In the genomic region with DNA sequence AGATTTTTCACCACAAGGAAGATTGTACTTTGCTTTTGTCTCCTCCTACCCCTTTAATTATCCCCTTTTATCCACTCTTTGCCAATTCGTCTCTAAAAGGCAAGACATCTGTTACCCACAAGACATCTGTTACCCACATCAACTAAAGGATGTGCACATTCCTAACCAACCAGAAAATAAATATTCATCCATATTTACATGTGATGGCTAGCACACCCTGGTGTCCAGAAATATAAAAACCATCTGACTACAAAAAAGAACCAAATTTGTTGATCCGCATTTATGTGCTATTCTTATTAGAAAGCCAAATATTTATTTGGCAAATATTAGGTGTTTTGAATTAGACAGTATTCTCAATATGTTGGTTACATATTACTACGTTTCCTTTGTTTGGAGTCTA, we compare ENCODE assay signal across 8 cellular contexts. TPM values are rescaled to one million over a fixed set of nuclear protein-coding genes. Genes with fewer than 3 reads are reported as not detected.
DNase-seq lines count a peak whose midpoint lies in the region; ATAC-seq and TF ChIP-seq lines count a peak whose summit lies in the region.

No MANE protein-coding gene starts in this region.

- H3K27ac Mint-ChIP-seq in CD4-positive, alpha-beta T cell, result no peak overlapping the region
- H3K27ac Mint-ChIP-seq in memory B cell, result no peak overlapping the region

- no peak overlapping the region for H3K9ac ChIP-seq in KMS-11

- POLR2A ChIA-PET in CD4-positive, alpha-beta T cell (lab: Charles Lee), result no interaction called here

- CTCF ChIA-PET in CD4-positive, alpha-beta T cell (lab: Charles Lee), result interaction anchor here (1.1 to 1.2 kb wide), 2 partner anchors 265 to 290 kb away, joined by 3 to 5 read pairs; no protein-coding TSS in a partner anchor

- no peak overlapping the region for H3K4me3 Mint-ChIP-seq in CD4-positive, alpha-beta T cell
- H3K4me3 Mint-ChIP-seq in memory B cell, result no peak overlapping the region
- no peak overlapping the region for H3K4me3 Mint-ChIP-seq in activated T-cell treated with anti-CD3 and anti-CD28 coated beads, Interleukin-2, amount 50 U/mL, for 4 hours

- H3K36me3 ChIP-seq in KMS-11 (ENCODE audit: insufficient read depth), result no peaks in the 10 kb centered on the region

- no peaks in the 10 kb centered on the region for H3K4me1 ChIP-seq in KMS-11 (ENCODE audit: low read depth, poor library complexity, severe bottlenecking)

- intact Hi-C loops in CD4-positive, alpha-beta T cell (cut with DNase I, micrococcal nuclease), result loop anchor here in 1 of 2 experiments (10.0 kb wide), 1 partner anchor 422 kb away; no protein-coding TSS in a partner anchor

- H2AFZ ChIP-seq in KMS-11 (ENCODE audit: low read depth), result no peak overlapping the region

- no peaks in the 10 kb centered on the region for H3K9me3 Mint-ChIP-seq in CD4-positive, alpha-beta T cell
- H3K9me3 Mint-ChIP-seq in memory B cell, result no peaks in the 10 kb centered on the region
- no peaks in the 10 kb centered on the region for H3K9me3 Mint-ChIP-seq in activated T-cell treated with anti-CD3 and anti-CD28 coated beads, Interleukin-2, amount 50 U/mL, for 4 hours

- H3K79me2 ChIP-seq in KMS-11 (ENCODE audit: insufficient read depth, low read depth), result no peaks in the 10 kb centered on the region

- no peaks in the 10 kb centered on the region for H3K27me3 Mint-ChIP-seq in CD4-positive, alpha-beta T cell
- peaks cover 4% of the 10 kb centered on the region for H3K27me3 Mint-ChIP-seq in memory B cell
- H3K27me3 Mint-ChIP-seq in activated T-cell treated with anti-CD3 and anti-CD28 coated beads, Interleukin-2, amount 50 U/mL, for 4 hours (ENCODE audit: low read depth), result peaks cover 7% of the 10 kb centered on the region

- peak; percentile 28 for TF ChIP-seq CTCF in CD4-positive, alpha-beta T cell (IDR thresholded peaks at IDR 0.05)
- TF ChIP-seq CTCF in KMS-11 (conservative IDR thresholded peaks at IDR 0.05; ENCODE audit: low read depth, low read length), result 0 out of 2 replicates have a peak, but pooled peaks have one; percentile 24

- H3K9me3 ChIP-seq in CD4-positive, alpha-beta T cell (ENCODE audit: control insufficient read depth, low read length), result no peaks in the 10 kb centered on the region

- H4K20me1 ChIP-seq in KMS-11 (ENCODE audit: insufficient read depth), result no peaks in the 10 kb centered on the region

- no peak for DNase-seq in CD4-positive, alpha-beta T cell
- DNase-seq in astrocyte of the hippocampus (ENCODE audit: low read depth, low spot score) (peak; percentile 6), memory B cell (ENCODE audit: low spot score in 2 of 2) (no peak), NCI-H1417 (lab: John Stamatoyannopoulos, UW) (no peak), amygdala (lab: John Stamatoyannopoulos, UW) (no peak)
- DNase-seq in activated T-cell treated with anti-CD3 and anti-CD28 coated beads, Interleukin-2, amount 50 U/mL, for 4 hours, result no peak
- no peak for DNase-seq in activated CD4-positive, CD25-positive, alpha-beta regulatory T cell treated with anti-CD3 and anti-CD28 coated beads, Interleukin-2, amount 50 U/mL, for 72 hours

- no peak overlapping the region for H3K27ac ChIP-seq in CD4-positive, alpha-beta T cell (ENCODE audit: low read depth, low read length)
- no peak overlapping the region for H3K27ac ChIP-seq in KMS-11

- no peak overlapping the region for H3K4me2 ChIP-seq in KMS-11

- peaks cover 9% of the 10 kb centered on the region for H3K4me1 Mint-ChIP-seq in CD4-positive, alpha-beta T cell (ENCODE audit: low read depth)
- H3K4me1 Mint-ChIP-seq in memory B cell, result peaks cover 4% of the 10 kb centered on the region
- peaks cover 8% of the 10 kb centered on the region for H3K4me1 Mint-ChIP-seq in activated T-cell treated with anti-CD3 and anti-CD28 coated beads, Interleukin-2, amount 50 U/mL, for 4 hours (ENCODE audit: low read depth)

- no peak for ATAC-seq in CD4-positive, alpha-beta T cell (ENCODE audit: poor library complexity)
- ATAC-seq in memory B cell (ENCODE audit: low read depth), result peak; percentile 44
- no peak for ATAC-seq in activated T-cell treated with anti-CD3 and anti-CD28 coated beads, Interleukin-2, amount 50 U/mL, for 4 hours

- no peak overlapping the region for H3K4me3 ChIP-seq in KMS-11 (IDR thresholded peaks at IDR 0.05; ENCODE audit: insufficient read depth, low read depth, low read length)

- no peaks in the 10 kb centered on the region for H3K27me3 ChIP-seq in CD4-positive, alpha-beta T cell (ENCODE audit: control insufficient read depth, insufficient read depth, low read length)
- H3K27me3 ChIP-seq in KMS-11 (ENCODE audit: insufficient read depth, low read depth), result no peaks in the 10 kb centered on the region

- no peaks in the 10 kb centered on the region for H3K36me3 Mint-ChIP-seq in CD4-positive, alpha-beta T cell (ENCODE audit: low read depth)
- H3K36me3 Mint-ChIP-seq in memory B cell, result no peaks in the 10 kb centered on the region
- H3K36me3 Mint-ChIP-seq in activated T-cell treated with anti-CD3 and anti-CD28 coated beads, Interleukin-2, amount 50 U/mL, for 4 hours (ENCODE audit: insufficient read depth), result no peaks in the 10 kb centered on the region

RNA-seq across cellular contexts. Expression of a gene that starts 35.7 kb away (rescaled TPM):
- 1 to 10 TPM; 5.2 to 6.2 TPM for total RNA-seq in CD4-positive, alpha-beta T cell
- total RNA-seq in activated T-cell treated with anti-CD3 and anti-CD28 coated beads, Interleukin-2, amount 50 U/mL, for 4 hours, result under 1 TPM; 0.47 to 0.73 (median 0.49) TPM
